11 cellular contexts compared by ENCODE assay signal in the genomic region with DNA sequence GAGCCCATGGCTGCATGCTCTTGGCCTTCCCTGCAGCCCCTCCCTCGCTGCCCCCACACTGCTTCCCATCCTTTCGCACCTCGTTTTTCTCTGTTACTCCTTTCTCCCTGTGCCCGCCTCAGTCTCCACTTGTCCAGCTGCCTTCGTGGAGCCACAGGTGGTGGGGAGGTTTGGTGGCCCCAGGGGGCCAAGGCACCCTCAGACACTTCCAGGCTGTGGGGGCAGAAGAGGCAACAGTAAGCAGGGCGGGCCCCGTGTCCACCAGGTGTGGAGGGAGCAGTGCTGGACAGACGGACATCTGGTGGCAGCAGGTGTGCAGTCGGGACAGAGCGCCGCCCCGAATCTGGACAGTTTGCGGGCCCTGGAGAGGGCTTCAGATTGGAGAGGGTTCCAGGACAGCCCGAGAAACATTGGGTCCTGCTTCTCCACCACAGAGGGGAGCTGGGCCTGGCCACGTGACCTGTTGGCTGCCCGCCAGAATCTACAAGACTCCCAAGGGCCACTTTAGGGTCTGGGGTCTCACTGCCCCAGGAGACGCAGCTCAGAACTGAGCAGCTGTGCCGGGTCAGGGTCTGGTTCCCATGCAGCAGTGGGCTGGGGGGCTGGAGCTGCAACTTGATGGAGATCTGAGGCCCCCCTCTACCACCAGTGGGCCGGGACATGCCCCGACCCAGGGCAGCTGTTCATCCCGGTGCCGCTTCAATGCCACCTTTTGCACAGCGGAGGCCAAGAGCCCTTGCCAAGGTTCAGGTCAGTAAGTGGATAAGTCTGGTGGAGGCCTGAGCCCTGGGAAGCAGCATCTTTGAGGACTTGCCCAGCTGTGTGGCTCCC. TPM values are rescaled to one million over a fixed set of nuclear protein-coding genes. Genes with fewer than 3 reads are reported as not detected.
DNase-seq lines count a peak whose midpoint lies in the region; ATAC-seq, FAIRE-seq and TF ChIP-seq lines count a peak whose summit lies in the region.
"Had no signal": no experiment of that assay in that cellular context is flagged by ENCODE, and none has a peak within 500 bp of the region (broad histone marks: within the 10 kb centered on the region; RNA-seq: fewer than 3 reads in every experiment).

No MANE protein-coding gene starts in this region.

- H3K36me3 Mint-ChIP-seq in astrocyte (ENCODE audit: low read depth, unreplicated experiment) = peaks cover 2% of the 10 kb centered on the region

- 0 out of 2 replicates have a peak, but pooled peaks cover 8% of the 10 kb centered on the region for H3K79me2 ChIP-seq in SK-N-SH (ENCODE audit: insufficient read depth)
- peaks cover 12% of the 10 kb centered on the region for H3K79me2 ChIP-seq in astrocyte (ENCODE audit: insufficient read depth, low read length)

- H2BK15ac ChIP-seq in mesenchymal stem cell (ENCODE audit: low read depth, poor library complexity, severe bottlenecking) = peak overlapping the region; percentile 2

- H2BK120ac ChIP-seq in mesenchymal stem cell (ENCODE audit: low read depth, low read length) = no peak overlapping the region

- ATAC-seq in SK-N-SH treated with all-trans-retinoic acid at 6 μM for 48 hours = no peak
- ATAC-seq in GM21390 (IDR thresholded peaks at IDR 0.05; ENCODE audit: unreplicated experiment) = no peak
- ATAC-seq: stimulated activated naive CD8-positive, alpha-beta T cell treated with anti-CD3 and anti-CD28 coated beads, Interleukin-15, Interleukin-2, amounts not matched to agents 100 U/mL and 50 U/mL, for 24 hours had no signal

- H4K91ac ChIP-seq in mesenchymal stem cell (ENCODE audit: low read length) = peak overlapping the region; percentile 35

- POLR2A ChIA-PET in SK-N-SH (lab: Yijun Ruan, JAX) = no interaction called here

- peaks cover 9% of the 10 kb centered on the region for H3K4me1 Mint-ChIP-seq in astrocyte (ENCODE audit: low read depth, unreplicated experiment)

- H3K4me2 ChIP-seq in SK-N-SH = peak overlapping the region; percentile 70
- peak overlapping the region; percentile 81 for H3K4me2 ChIP-seq in astrocyte (ENCODE audit: low read length)
- H3K4me2 ChIP-seq in mesenchymal stem cell (ENCODE audit: low read length, poor library complexity, severe bottlenecking) = no peak overlapping the region

- H2AFZ ChIP-seq in SK-N-SH (ENCODE audit: low read depth) (no peak overlapping the region), astrocyte (ENCODE audit: low read depth, low read length) (no peak overlapping the region), mesenchymal stem cell (ENCODE audit: low read depth, low read length) (no peak overlapping the region)

- H3K4me1 ChIP-seq in SK-N-SH (ENCODE audit: control insufficient read depth in 1 of 2, insufficient read depth in 2 of 2, low read depth in 1 of 2, low read length in 1 of 2) (peaks cover 53 to 63% of the 10 kb centered on the region in 2 experiments; a peak in 3 of 4 replicates), astrocyte (ENCODE audit: insufficient read depth, low read length) (peaks cover 62% of the 10 kb centered on the region), mesenchymal stem cell (ENCODE audit: control insufficient read depth, insufficient read depth, low read depth, low read length) (peaks cover 67% of the 10 kb centered on the region), tibial nerve (peaks cover 0 to 72% (median 47%) of the 10 kb centered on the region in 4 donors)

- H3K27me3 ChIP-seq in SK-N-SH (ENCODE audit: insufficient read depth) (no peaks in the 10 kb centered on the region), astrocyte (ENCODE audit: insufficient read depth, low read length) (no peaks in the 10 kb centered on the region), mesenchymal stem cell (ENCODE audit: control insufficient read depth in 1 of 2, insufficient read depth in 1 of 2, low read length in 2 of 2) (no peaks in the 10 kb centered on the region), tibial nerve (no peaks in the 10 kb centered on the region)

- no peak for TF ChIP-seq POLR2A in tibial nerve (IDR thresholded peaks at IDR 0.05)

- H3K14ac ChIP-seq in mesenchymal stem cell (ENCODE audit: low read length in 2 of 2) = no peak overlapping the region

- H3K4me3 ChIP-seq in SK-N-SH (ENCODE audit: low read depth in 2 of 2, low read length in 1 of 2) (no peak overlapping the region), astrocyte (ENCODE audit: insufficient read depth, low read depth, low read length) (no peak overlapping the region), mesenchymal stem cell (ENCODE audit: insufficient read depth in 1 of 2, low read depth in 1 of 2, low read length in 2 of 2) (no peak overlapping the region), tibial nerve (no peak overlapping the region)

- CTCF ChIA-PET in SK-N-SH (lab: Yijun Ruan, JAX) = interaction anchor here (0.7 to 3.9 kb wide), 7 partner anchors 10 to 67 kb away, joined by 4 to 14 read pairs (median 6); no protein-coding TSS in a partner anchor

- no peaks in the 10 kb centered on the region for H3K36me3 ChIP-seq in SK-N-SH (replicated peaks in 1 of 2; ENCODE audit: control insufficient read depth in 1 of 2, insufficient read depth in 2 of 2, low read length in 1 of 2)
- no peaks in the 10 kb centered on the region for H3K36me3 ChIP-seq in astrocyte (ENCODE audit: insufficient read depth, low read length)
- peaks cover 0 to 42% of the 10 kb centered on the region in 2 experiments for H3K36me3 ChIP-seq in mesenchymal stem cell (ENCODE audit: control insufficient read depth in 1 of 2, insufficient read depth in 2 of 2, low read depth in 1 of 2, low read length in 2 of 2)
- H3K36me3 ChIP-seq in tibial nerve = no peaks in the 10 kb centered on the region

- H4K8ac ChIP-seq in mesenchymal stem cell (ENCODE audit: low read length) = no peak overlapping the region

- H3K27ac ChIP-seq in SK-N-SH (ENCODE audit: low read depth in 2 of 2, low read length in 1 of 2) (peak overlapping the region in 1 of 2 experiments; percentile 100; a peak in 2 of 4 replicates), astrocyte (ENCODE audit: low read depth, low read length) (peak overlapping the region; percentile 1), mesenchymal stem cell (ENCODE audit: low read length, poor library complexity, severe bottlenecking) (no peak overlapping the region), tibial nerve (peak overlapping the region in 3 of 4 donors; percentile 53 to 89 (median 81))

- TF ChIP-seq RAD21 in SK-N-SH (IDR thresholded peaks at IDR 0.05; ENCODE audit: low read length) = no peak

- peak overlapping the region in 1 of 2 experiments; percentile 87 for H2BK12ac ChIP-seq in mesenchymal stem cell (ENCODE audit: low read length in 2 of 2)

- DNase-seq in SK-N-SH (no peak), astrocyte (ENCODE audit: low read depth) (no peak), mesenchymal stem cell (no peak), tibial nerve (ENCODE audit: low spot score in 2 of 2) (no peak), A172 (ENCODE audit: low spot score) (no peak), 8988T (no peak)
- DNase-seq: activated naive CD4-positive, alpha-beta T cell treated with anti-CD3 and anti-CD28 coated beads for 36 hours; Calu3; stimulated activated naive CD8-positive, alpha-beta T cell treated with anti-CD3 and anti-CD28 coated beads, Interleukin-15, Interleukin-2, amounts not matched to agents 100 U/mL and 50 U/mL, for 24 hours had no signal

- no peak overlapping the region for H3K23ac ChIP-seq in mesenchymal stem cell (ENCODE audit: low read length in 2 of 2)

- TF ChIP-seq CTCF in SK-N-SH (IDR thresholded peaks at IDR 0.05) (no peak), astrocyte (IDR thresholded peaks at IDR 0.05; ENCODE audit: insufficient read depth, low read depth, low read length) (no peak), tibial nerve (IDR thresholded peaks at IDR 0.05) (no peak)

- WGBS in SK-N-SH (ENCODE audit: low lambda C conversion rate) = 86% methylated on average over 21 of the region's 23 CpGs
- WGBS in mesenchymal stem cell = 88% methylated on average over 20 of the region's 23 CpGs
- WGBS in tibial nerve, 2 donors = 67 to 68% methylated on average over 11 to 20 of the region's 23 CpGs

- peak overlapping the region in 1 of 2 experiments; percentile 86 for H3K18ac ChIP-seq in mesenchymal stem cell (ENCODE audit: low read depth in 1 of 2, low read length in 2 of 2)

- peaks cover 37% of the 10 kb centered on the region for H3F3A ChIP-seq in SK-N-SH (replicated peaks; ENCODE audit: insufficient read depth)

- no peak overlapping the region for H3K27ac Mint-ChIP-seq in astrocyte (ENCODE audit: unreplicated experiment)
- H3K27ac Mint-ChIP-seq: activated naive CD4-positive, alpha-beta T cell treated with anti-CD3 and anti-CD28 coated beads for 36 hours had no signal

- H2BK5ac ChIP-seq in mesenchymal stem cell (ENCODE audit: low read depth, low read length, poor library complexity, severe bottlenecking) = no peak overlapping the region

- H3K79me1 ChIP-seq in mesenchymal stem cell (replicated peaks; ENCODE audit: low read length, poor library complexity, severe bottlenecking) = peaks cover 43% of the 10 kb centered on the region

- H3K9ac ChIP-seq in SK-N-SH (peak overlapping the region; percentile 46; the same call in 1 of the 2 replicates), astrocyte (ENCODE audit: low read length) (no peak overlapping the region), mesenchymal stem cell (ENCODE audit: low read length) (peak overlapping the region; percentile 22)

- H4K20me1 ChIP-seq in SK-N-SH (ENCODE audit: insufficient read depth) = no peaks in the 10 kb centered on the region
- H4K20me1 ChIP-seq in astrocyte (ENCODE audit: insufficient read depth, low read length) = peaks cover 12% of the 10 kb centered on the region

- H2AK5ac ChIP-seq in mesenchymal stem cell (ENCODE audit: low read length, severe bottlenecking) = peak overlapping the region; percentile 37

- H3K9me3 Mint-ChIP-seq in astrocyte (ENCODE audit: unreplicated experiment) = no peaks in the 10 kb centered on the region
- H3K9me3 Mint-ChIP-seq: activated naive CD4-positive, alpha-beta T cell treated with anti-CD3 and anti-CD28 coated beads for 36 hours had no signal

- H3K27me3 Mint-ChIP-seq in astrocyte (ENCODE audit: low read depth, unreplicated experiment) = no peaks in the 10 kb centered on the region

- H3K4me3 Mint-ChIP-seq in astrocyte (ENCODE audit: unreplicated experiment) = no peak overlapping the region
- H3K4me3 Mint-ChIP-seq: activated naive CD4-positive, alpha-beta T cell treated with anti-CD3 and anti-CD28 coated beads for 36 hours had no signal

- TF ChIP-seq EP300 in SK-N-SH (IDR thresholded peaks at IDR 0.05; ENCODE audit: borderline replicate concordance in 1 of 2, low read depth in 1 of 2, low read length in 1 of 2) (no peak), tibial nerve (IDR thresholded peaks at IDR 0.05) (no peak)

- peak overlapping the region in 1 of 2 experiments; percentile 14 for H3K4ac ChIP-seq in mesenchymal stem cell (ENCODE audit: low read depth in 1 of 2, low read length in 2 of 2)

- FAIRE-seq in astrocyte (lab: Jason Lieb, UNC) = no peak

- H3K9me3 ChIP-seq in SK-N-SH (no peaks in the 10 kb centered on the region), astrocyte (ENCODE audit: insufficient read depth, low read depth, low read length) (no peaks in the 10 kb centered on the region), mesenchymal stem cell (ENCODE audit: control insufficient read depth, low read length) (no peaks in the 10 kb centered on the region), tibial nerve (no peaks in the 10 kb centered on the region)

- H3K9me2 ChIP-seq in SK-N-SH = no peaks in the 10 kb centered on the region

RNA-seq across cellular contexts. Expression of gene BAHCC1, which starts 22.8 kb away (rescaled TPM):
- 3.6 and 6.4 TPM in 2 replicates for polyA plus RNA-seq in SK-N-SH (2012; rRNA removed)
- polyA plus RNA-seq in SK-N-SH (2012; cell fraction: cytosol; rRNA removed) = 1.4 and 4.3 TPM in 2 replicates
- 27.3 and 28.3 TPM in 2 replicates for polyA plus RNA-seq in SK-N-SH (2012; cell fraction: nucleus; rRNA removed)
- total RNA-seq in astrocyte = 18.5 TPM in 2 replicates
- polyA plus RNA-seq in mesenchymal stem cell (2013, experiment 1 of 2) = 8.3 TPM
- 8.6 TPM for polyA plus RNA-seq in mesenchymal stem cell (2013, experiment 2 of 2)
- total RNA-seq in tibial nerve = 10 to 100 TPM; 15.1 to 38.7 (median 27.4) TPM
- total RNA-seq in A172 (2014; rRNA removed; shearing (Covaris generic)) = 0.95 and 2.0 TPM in 2 replicates
